19 cellular contexts compared by ENCODE assay signal in genomic region chr16:86087011-86087453, GRCh38.
DNase-seq lines count a peak whose midpoint lies in the region; ATAC-seq and TF ChIP-seq lines count a peak whose summit lies in the region.
"Had no signal": no experiment of that assay in that cellular context is flagged by ENCODE, and none has a peak within 500 bp of the region (broad histone marks: within the 10 kb centered on the region; RNA-seq: fewer than 3 reads in every experiment).

No MANE protein-coding gene starts in this region.

- H3K27ac ChIP-seq in Peyer's patch (no peak overlapping the region), lower lobe of right lung (peak overlapping the region; percentile 72), suprapubic skin (no peak overlapping the region)
- H3K27ac ChIP-seq: PC-9 had no signal

- no peaks in the 10 kb centered on the region for H3K36me3 Mint-ChIP-seq in stimulated activated memory B cell treated with anti-CD40 and anti-IgM and Interleukin-4, amounts not matched to agents 10 μg/mL and 1 μg/mL and 100 μg/mL, for 72 hours
- H3K36me3 Mint-ChIP-seq: CD8-positive, alpha-beta T cell had no signal

- 93% methylated on average over 24 of the region's 26 CpGs for WGBS in suprapubic skin

- peaks cover 27% of the 10 kb centered on the region for H3K27me3 Mint-ChIP-seq in stimulated activated memory B cell treated with anti-CD40 and anti-IgM and Interleukin-4, amounts not matched to agents 10 μg/mL and 1 μg/mL and 100 μg/mL, for 72 hours

- no peaks in the 10 kb centered on the region for H3K9me3 Mint-ChIP-seq in stimulated activated memory B cell treated with anti-CD40 and anti-IgM and Interleukin-4, amounts not matched to agents 10 μg/mL and 1 μg/mL and 100 μg/mL, for 72 hours
- H3K9me3 Mint-ChIP-seq: CD8-positive, alpha-beta T cell had no signal

- TF ChIP-seq EP300 in suprapubic skin (IDR thresholded peaks at IDR 0.05), result no peak

- H3K4me1 ChIP-seq in Peyer's patch, result no peaks in the 10 kb centered on the region
- H3K4me1 ChIP-seq in lower lobe of right lung, result peaks cover 18% of the 10 kb centered on the region
- no peaks in the 10 kb centered on the region for H3K4me1 ChIP-seq in suprapubic skin

- no peak overlapping the region for H3K27ac Mint-ChIP-seq in stimulated activated memory B cell treated with anti-CD40 and anti-IgM and Interleukin-4, amounts not matched to agents 10 μg/mL and 1 μg/mL and 100 μg/mL, for 72 hours
- H3K27ac Mint-ChIP-seq: CD8-positive, alpha-beta T cell had no signal

- intact Hi-C loops in lower lobe of right lung (cut with DNase I), result no loop called here

- peaks cover 18% of the 10 kb centered on the region for H3K4me1 Mint-ChIP-seq in stimulated activated memory B cell treated with anti-CD40 and anti-IgM and Interleukin-4, amounts not matched to agents 10 μg/mL and 1 μg/mL and 100 μg/mL, for 72 hours

- peak; percentile 48 for DNase-seq in activated effector memory CD4-positive, alpha-beta T cell treated with anti-CD3 and anti-CD28 coated beads, Interleukin-2, amount 50 U/mL, for 16 hours
- DNase-seq in activated effector memory CD4-positive, alpha-beta T cell treated with Interleukin-2 at 50 U/mL for 16 hours, result no peak
- peak in 2 of 3 donors; percentile 26 to 42 for DNase-seq in Peyer's patch
- DNase-seq in lower lobe of right lung, result peak; percentile 58
- peak; percentile 40 to 71 for DNase-seq in suprapubic skin (ENCODE audit: low spot score in 2 of 2)
- no peak for DNase-seq in 8988T
- no peak for DNase-seq in DMS79 (lab: John Stamatoyannopoulos, UW)
- DNase-seq: CD8-positive, alpha-beta T cell; GDM1; GOT3; HCEC 1CT; KG1; NCI-H1092 treated with DMSO at 0.1 percent for 48 hours; NCI-H1436 treated with DMSO at 0.1 percent for 48 hours; NCI-H1930; NCI-H510A; NCI-H748 treated with DMSO at 0.1 percent for 48 hours; PC-9 had no signal

- no peak overlapping the region for H3K4me3 ChIP-seq in Peyer's patch
- H3K4me3 ChIP-seq in lower lobe of right lung, result no peak overlapping the region
- no peak overlapping the region for H3K4me3 ChIP-seq in suprapubic skin
- H3K4me3 ChIP-seq: PC-9 had no signal

- H3K9me3 ChIP-seq in Peyer's patch (no peaks in the 10 kb centered on the region), lower lobe of right lung (no peaks in the 10 kb centered on the region), suprapubic skin (no peaks in the 10 kb centered on the region)

- ATAC-seq in lower lobe of right lung, result peak; percentile 47 to 57
- ATAC-seq in stimulated activated memory B cell treated with anti-CD40 and anti-IgM and Interleukin-4, amounts not matched to agents 10 μg/mL and 1 μg/mL and 100 μg/mL, for 72 hours, result no peak
- ATAC-seq: CD8-positive, alpha-beta T cell had no signal

- H3K36me3 ChIP-seq in Peyer's patch (no peaks in the 10 kb centered on the region), lower lobe of right lung (no peaks in the 10 kb centered on the region), suprapubic skin (no peaks in the 10 kb centered on the region)

- no peak overlapping the region for H3K4me3 Mint-ChIP-seq in stimulated activated memory B cell treated with anti-CD40 and anti-IgM and Interleukin-4, amounts not matched to agents 10 μg/mL and 1 μg/mL and 100 μg/mL, for 72 hours
- H3K4me3 Mint-ChIP-seq: CD8-positive, alpha-beta T cell had no signal

- TF ChIP-seq CTCF in Peyer's patch (IDR thresholded peaks at IDR 0.05) (no peak), lower lobe of right lung (IDR thresholded peaks at IDR 0.05) (no peak), suprapubic skin (IDR thresholded peaks at IDR 0.05) (no peak)

- no peak for TF ChIP-seq POLR2A in Peyer's patch (IDR thresholded peaks at IDR 0.05)
- TF ChIP-seq POLR2A in suprapubic skin (IDR thresholded peaks at IDR 0.05), result no peak

- no peaks in the 10 kb centered on the region for H3K27me3 ChIP-seq in Peyer's patch
- H3K27me3 ChIP-seq in lower lobe of right lung (ENCODE audit: low read depth), result peaks cover 13% of the 10 kb centered on the region
- peaks cover 54% of the 10 kb centered on the region for H3K27me3 ChIP-seq in suprapubic skin

Comparison
In these comparisons a context has a peak if more than half of its experiments do, and no peak if none do; other contexts are left out.
1. DNase-seq: peak in activated effector memory CD4-positive, alpha-beta T cell treated with anti-CD3 and anti-CD28 coated beads, Interleukin-2, amount 50 U/mL, for 16 hours (single experiment), Peyer's patch (2 of 3), lower lobe of right lung (single experiment) and suprapubic skin (2 of 2); none in activated effector memory CD4-positive, alpha-beta T cell treated with Interleukin-2 at 50 U/mL for 16 hours (single experiment), 8988T (single experiment) and DMS79 (single experiment).